In genomic region chr6:142872376-142872775, GRCh38 we compare ENCODE assay signal across 8 cellular contexts.
DNase-seq lines count a peak whose midpoint lies in the region; ATAC-seq and TF ChIP-seq lines count a peak whose summit lies in the region.

No MANE protein-coding gene starts in this region.

- peaks cover 61 to 82% (median 74%) of the 10 kb centered on the region in 3 donors for H3K4me1 Mint-ChIP-seq in naive B cell

- H3K27ac Mint-ChIP-seq in naive B cell: peak overlapping the region; percentile 81 to 97 (median 90)

- H3K4me3 ChIP-seq in Peyer's patch (no peak overlapping the region), endocrine pancreas (ENCODE audit: control insufficient read depth, insufficient read depth, low read length) (peak overlapping the region; percentile 64), upper lobe of right lung (no peak overlapping the region)

- intact Hi-C loops in upper lobe of right lung (cut with DNase I): no loop called here

- H3K27me3 ChIP-seq in Peyer's patch: no peaks in the 10 kb centered on the region
- H3K27me3 ChIP-seq in endocrine pancreas (ENCODE audit: control insufficient read depth, insufficient read depth, low read length): no peaks in the 10 kb centered on the region
- H3K27me3 ChIP-seq in upper lobe of right lung: no peaks in the 10 kb centered on the region

- no peak for TF ChIP-seq CTCF in Peyer's patch (IDR thresholded peaks at IDR 0.05)
- TF ChIP-seq CTCF in upper lobe of right lung (IDR thresholded peaks at IDR 0.05): no peak
- TF ChIP-seq CTCF in RWPE1 (conservative IDR thresholded peaks at IDR 0.05; ENCODE audit: low read depth): no peak

- peaks cover 0 to 1% of the 10 kb centered on the region in 2 donors for H3K36me3 Mint-ChIP-seq in naive B cell

- H3K4me3 Mint-ChIP-seq in naive B cell: peak overlapping the region in 3 of 8 donors; percentile 14 to 59 (median 50)

- no peak overlapping the region for H3K9ac ChIP-seq in endocrine pancreas (ENCODE audit: control insufficient read depth, insufficient read depth, low read length)

- TF ChIP-seq POLR2A in Peyer's patch (IDR thresholded peaks at IDR 0.05): no peak

- ATAC-seq in naive B cell (ENCODE audit: low read depth in 2 of 2) (peak; percentile 24 to 27), upper lobe of right lung (no peak), HG03025 (IDR thresholded peaks at IDR 0.05; ENCODE audit: low FRiP score, unreplicated experiment) (no peak)

- POLR2A ChIA-PET in RWPE1 (lab: Yijun Ruan, JAX; ENCODE audit: low non-redundant PET): no interaction called here

- CTCF ChIA-PET in RWPE1 (lab: Yijun Ruan, JAX): no interaction called here

- H3K4me1 ChIP-seq in Peyer's patch: peaks cover 0 to 35% (median 11%) of the 10 kb centered on the region in 4 donors
- peaks cover 31% of the 10 kb centered on the region for H3K4me1 ChIP-seq in endocrine pancreas (ENCODE audit: control insufficient read depth, insufficient read depth, low read length)
- H3K4me1 ChIP-seq in upper lobe of right lung: peaks cover 30% of the 10 kb centered on the region

- H3K27me3 Mint-ChIP-seq in naive B cell: no peaks in the 10 kb centered on the region

- peak overlapping the region; percentile 25 to 84 (median 60) for H3K27ac ChIP-seq in Peyer's patch
- no peak overlapping the region for H3K27ac ChIP-seq in upper lobe of right lung
- no peak overlapping the region for H3K27ac ChIP-seq in RWPE1

- H3K9me3 ChIP-seq in Peyer's patch (no peaks in the 10 kb centered on the region), endocrine pancreas (ENCODE audit: control insufficient read depth, low read length) (no peaks in the 10 kb centered on the region), upper lobe of right lung (no peaks in the 10 kb centered on the region)

- H3K36me3 ChIP-seq in Peyer's patch (no peaks in the 10 kb centered on the region), endocrine pancreas (ENCODE audit: control insufficient read depth, insufficient read depth, low read length) (no peaks in the 10 kb centered on the region), upper lobe of right lung (no peaks in the 10 kb centered on the region)

- peaks cover 0 to 2% (median 0%) of the 10 kb centered on the region in 7 donors for H3K9me3 Mint-ChIP-seq in naive B cell

- DNase-seq in CD1c-positive myeloid dendritic cell (ENCODE audit: extremely low spot score) (peak; percentile 26), Peyer's patch (peak in 1 of 3 donors; percentile 65), naive B cell (no peak), NCI-H128 (lab: John Stamatoyannopoulos, UW; ENCODE audit: unreplicated experiment) (no peak), upper lobe of right lung (no peak), RWPE1 (ENCODE audit: low spot score) (no peak)

Comparison
In these comparisons a context has a peak if more than half of its experiments do, and no peak if none do; other contexts are left out.
1. H3K27ac ChIP-seq: peak in Peyer's patch (4 of 4); none in upper lobe of right lung (single experiment) and RWPE1 (single experiment).
2. ATAC-seq: peak in naive B cell (2 of 2); none in upper lobe of right lung (single experiment) and HG03025 (single experiment).